8 cellular contexts compared by ENCODE assay signal in the genomic region with DNA sequence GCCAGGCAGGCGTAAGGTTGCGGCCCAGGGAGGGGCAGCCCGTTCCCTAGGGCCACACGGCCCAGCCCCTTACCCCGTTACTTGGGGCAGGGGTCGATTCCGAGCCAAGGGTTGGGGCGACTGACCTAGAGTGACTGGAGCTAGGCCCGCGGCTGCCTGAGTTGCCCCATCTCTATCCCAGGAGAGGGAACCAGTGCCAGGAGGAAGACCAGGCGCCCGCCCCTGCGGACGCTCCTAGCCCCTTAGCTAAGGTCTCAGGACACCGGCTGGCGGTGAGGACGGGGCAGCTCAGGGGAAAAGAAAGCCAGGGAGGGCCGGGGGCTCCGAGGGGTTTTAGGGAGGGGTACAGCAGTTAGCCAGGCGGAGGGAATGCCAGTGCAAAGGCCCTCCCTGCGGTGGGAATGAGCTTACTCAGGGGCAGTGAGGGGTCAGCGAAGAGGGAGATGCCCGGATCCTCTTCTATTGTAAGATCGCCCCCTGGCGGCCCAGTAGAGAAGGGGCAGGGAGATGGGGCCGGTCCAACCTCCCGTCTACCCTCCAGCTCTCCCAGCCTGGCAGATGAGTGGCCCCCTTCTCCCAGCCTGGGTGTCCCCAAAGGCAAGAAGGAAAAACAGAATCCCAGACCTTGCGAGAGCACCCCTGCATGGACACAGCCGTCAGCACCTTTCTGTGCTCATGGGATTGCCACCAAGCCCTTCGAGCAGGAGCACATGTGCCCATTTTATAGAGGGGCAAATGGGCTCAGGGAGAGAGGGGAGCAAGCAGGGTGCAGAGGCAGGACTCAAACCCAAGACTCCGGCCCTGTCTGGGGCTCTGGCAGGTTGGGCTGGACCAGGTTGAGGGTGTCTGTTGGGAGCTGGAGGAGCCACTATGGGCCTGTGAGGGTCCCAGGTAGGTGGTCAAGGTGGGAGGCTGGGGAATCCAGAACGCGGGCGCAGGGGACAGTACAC. TPM values are rescaled to one million over a fixed set of nuclear protein-coding genes. Genes with fewer than 3 reads are reported as not detected.
DNase-seq lines count a peak whose midpoint lies in the region; ATAC-seq and TF ChIP-seq lines count a peak whose summit lies in the region.

No MANE protein-coding gene starts in this region.

- TF ChIP-seq POLR2A in suprapubic skin (IDR thresholded peaks at IDR 0.05) = no peak

- peaks cover 0 to 16% (median 7%) of the 10 kb centered on the region in 3 donors for H3K27me3 Mint-ChIP-seq in naive B cell

- H3K4me1 Mint-ChIP-seq in naive B cell = peaks cover 0 to 6% (median 2%) of the 10 kb centered on the region in 3 donors

- peaks cover 0 to 3% (median 0%) of the 10 kb centered on the region in 7 donors for H3K9me3 Mint-ChIP-seq in naive B cell

- H3K27ac Mint-ChIP-seq in naive B cell = peak overlapping the region in 1 of 6 donors; percentile 63

- 55% methylated on average over 22 of the region's 34 CpGs for WGBS in suprapubic skin

- H3K27me3 ChIP-seq in suprapubic skin = peaks cover 14% of the 10 kb centered on the region

- H3K4me3 Mint-ChIP-seq in naive B cell = no peak overlapping the region

- peaks cover 3% of the 10 kb centered on the region for H3K4me1 ChIP-seq in suprapubic skin

- TF ChIP-seq CTCF in suprapubic skin (IDR thresholded peaks at IDR 0.05) = peak; percentile 35 to 71

- no peaks in the 10 kb centered on the region for H3K9me3 ChIP-seq in suprapubic skin

- DNase-seq in COLO668 (lab: John Stamatoyannopoulos, UW; ENCODE audit: unreplicated experiment) = peak; percentile 54
- DNase-seq in LoVo (ENCODE audit: low spot score) = peak; percentile 44
- DNase-seq in activated CD4-positive, alpha-beta T cell treated with anti-CD3 and anti-CD28 coated beads for 48 hours = peak; percentile 79
- DNase-seq in ecto neural progenitor cell (ENCODE audit: low spot score) = peak; percentile 83
- no peak for DNase-seq in naive B cell
- DNase-seq in suprapubic skin (ENCODE audit: low spot score in 2 of 2) = no peak
- DNase-seq in OCI-M2 (lab: John Stamatoyannopoulos, UW; ENCODE audit: unreplicated experiment) = no peak

- H3K4me3 ChIP-seq in suprapubic skin = no peak overlapping the region

- H3K36me3 Mint-ChIP-seq in naive B cell = no peaks in the 10 kb centered on the region

- H3K27ac ChIP-seq in suprapubic skin = no peak overlapping the region

- TF ChIP-seq EP300 in suprapubic skin (IDR thresholded peaks at IDR 0.05) = no peak

- ATAC-seq in naive B cell (ENCODE audit: low read depth in 2 of 2) (peak; percentile 37 to 43), HG03432 (IDR thresholded peaks at IDR 0.05; ENCODE audit: unreplicated experiment) (no peak)

- no peaks in the 10 kb centered on the region for H3K36me3 ChIP-seq in suprapubic skin

RNA-seq across cellular contexts. Expression of a gene that starts 16.3 kb away (rescaled TPM):
- polyA plus RNA-seq in naive B cell (ENCODE audit: low read depth in 6 of 6) = under 1 TPM in 1 of 6 donors, not detected in 5; 0.11 TPM
- under 1 TPM; 0.15 to 0.44 (median 0.21) TPM for total RNA-seq in suprapubic skin

RNA-seq across cellular contexts. Expression of a gene that starts 25.6 kb away (rescaled TPM):
- polyA plus RNA-seq in naive B cell (ENCODE audit: low read depth in 6 of 6) = under 1 TPM in 2 of 6 donors, not detected in 4; 0.17 TPM
- 10 to 100 TPM in 1 of 4 donors, 1 to 10 TPM in 3; 1.1 to 12.0 (median 1.7) TPM for total RNA-seq in suprapubic skin

RNA-seq across cellular contexts. Expression of a gene that starts 38.3 kb away (rescaled TPM):
- polyA plus RNA-seq in naive B cell (ENCODE audit: low read depth in 6 of 6) = 100 to 1,000 TPM; 226 to 324 (median 271) TPM
- total RNA-seq in suprapubic skin = 100 to 1,000 TPM in 3 of 4 donors, 10 to 100 TPM in 1; 94.4 to 160 (median 109) TPM

RNA-seq across cellular contexts. Expression of a gene that starts 39.0 kb away (rescaled TPM):
- polyA plus RNA-seq in naive B cell (ENCODE audit: low read depth in 6 of 6) = 1 to 10 TPM; 1.1 to 4.3 (median 2.3) TPM
- total RNA-seq in suprapubic skin = 1 to 10 TPM; 1.9 to 3.8 (median 3.0) TPM

Comparison
In these comparisons a context has a peak if more than half of its experiments do, and no peak if none do; other contexts are left out.
1. DNase-seq: peak in COLO668 (single experiment), LoVo (single experiment), activated CD4-positive, alpha-beta T cell treated with anti-CD3 and anti-CD28 coated beads for 48 hours (single experiment) and ecto neural progenitor cell (single experiment); none in naive B cell (single experiment), suprapubic skin (0 of 2) and OCI-M2 (single experiment).